ENCODE assay signal across 10 cellular contexts in the genomic region with DNA sequence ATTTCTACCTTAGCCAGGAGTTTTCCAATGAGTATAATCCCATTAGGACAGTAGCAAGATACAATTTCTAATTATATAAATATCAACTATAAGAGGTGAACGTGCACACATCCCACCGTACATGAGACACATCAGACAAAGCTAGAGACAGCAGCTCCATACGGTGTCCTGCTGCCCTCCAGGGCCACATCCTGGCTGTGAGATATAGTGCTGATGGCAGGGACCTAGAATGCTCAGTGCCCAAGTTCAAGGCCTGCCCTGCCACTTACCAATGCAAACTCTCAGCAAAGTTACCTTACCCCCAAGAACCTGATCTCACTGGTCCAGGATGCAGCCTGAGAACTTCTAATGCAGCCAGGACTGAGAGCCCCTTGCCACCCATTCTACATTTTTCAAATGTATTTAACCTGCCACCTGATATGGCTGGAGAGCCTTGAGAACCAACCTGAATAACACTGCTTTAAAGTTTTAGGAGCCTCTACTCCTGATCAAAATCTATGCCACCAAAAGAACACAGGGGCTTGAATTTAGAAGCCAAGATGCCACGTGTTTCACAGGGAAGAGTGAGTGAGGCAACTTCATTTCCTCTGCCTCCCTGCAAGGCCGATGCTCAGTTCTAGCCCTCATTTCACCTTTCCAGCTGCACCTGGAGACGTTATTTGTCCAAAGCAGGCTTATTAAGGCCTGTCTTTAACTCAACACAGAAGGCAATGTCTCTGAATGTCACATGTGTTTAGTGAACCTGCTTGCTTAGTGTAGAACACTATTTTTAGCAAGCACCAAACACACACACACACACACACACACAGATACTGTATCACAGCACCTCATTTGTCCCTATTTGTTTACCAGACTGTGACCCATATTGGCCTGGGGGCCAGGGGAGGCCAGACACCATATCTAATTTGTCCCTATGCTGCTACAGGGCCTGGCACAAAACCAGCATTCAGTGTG. TPM values are rescaled to one million over a fixed set of nuclear protein-coding genes. Genes with fewer than 3 reads are reported as not detected.
A peak's percentile ranks its signal among the peaks of the same experiment; 100 is the strongest.
DNase-seq lines count a peak whose midpoint lies in the region; ATAC-seq lines count a peak whose summit lies in the region.
"Had no signal": no experiment of that assay in that cellular context is flagged by ENCODE, and none has a peak within 500 bp of the region (broad histone marks: within the 10 kb centered on the region; RNA-seq: fewer than 3 reads in every experiment).

No MANE protein-coding gene starts in this region.

- H3K27ac ChIP-seq in naive thymus-derived CD4-positive, alpha-beta T cell (ENCODE audit: low read depth, low read length) = peak overlapping the region; percentile 26
- H3K27ac ChIP-seq: esophagus squamous epithelium had no signal

- H3K4me3 ChIP-seq in naive thymus-derived CD4-positive, alpha-beta T cell (ENCODE audit: low read length) = no peak overlapping the region
- H3K4me3 ChIP-seq: esophagus squamous epithelium had no signal

- H3K36me3 Mint-ChIP-seq in T-helper 17 cell (ENCODE audit: low read depth) = peaks cover 5% of the 10 kb centered on the region
- peaks cover 4 to 51% (median 18%) of the 10 kb centered on the region in 5 donors for H3K36me3 Mint-ChIP-seq in naive thymus-derived CD4-positive, alpha-beta T cell

- peaks cover 0 to 19% (median 0%) of the 10 kb centered on the region in 3 experiments for H3K36me3 ChIP-seq in naive thymus-derived CD4-positive, alpha-beta T cell (ENCODE audit: control insufficient read depth in 2 of 3, insufficient read depth in 3 of 3, low read length in 3 of 3)
- H3K36me3 ChIP-seq: esophagus squamous epithelium had no signal

- peaks cover 81 to 93% of the 10 kb centered on the region in 2 donors for H3K4me1 ChIP-seq in naive thymus-derived CD4-positive, alpha-beta T cell (ENCODE audit: control insufficient read depth in 2 of 2, insufficient read depth in 2 of 2, low read length in 2 of 2)

- peaks cover 0 to 7% (median 0%) of the 10 kb centered on the region in 11 donors for H3K9me3 Mint-ChIP-seq in naive thymus-derived CD4-positive, alpha-beta T cell

- peak overlapping the region; percentile 57 for H3K4me3 Mint-ChIP-seq in T-helper 17 cell
- peak overlapping the region in 9 of 10 donors; percentile 21 to 60 (median 47) for H3K4me3 Mint-ChIP-seq in naive thymus-derived CD4-positive, alpha-beta T cell
- H3K4me3 Mint-ChIP-seq: nephron had no signal

- H3K27me3 Mint-ChIP-seq in T-helper 17 cell = no peaks in the 10 kb centered on the region
- no peaks in the 10 kb centered on the region for H3K27me3 Mint-ChIP-seq in naive thymus-derived CD4-positive, alpha-beta T cell

- DNase-seq in DMS79 treated with DMSO at 0.1 percent for 48 hours (lab: John Stamatoyannopoulos, UW) = peak; percentile 84
- DNase-seq in NCI-H1105 treated with DMSO at 0.1 percent for 48 hours (lab: John Stamatoyannopoulos, UW) = peak; percentile 99
- no peak for DNase-seq in T-helper 17 cell
- DNase-seq in naive thymus-derived CD4-positive, alpha-beta T cell = no peak
- no peak for DNase-seq in SIG-M5 (lab: John Stamatoyannopoulos, UW)
- no peak for DNase-seq in NOMO-1 treated with dmso at 0.1 percent for 144 hours (lab: John Stamatoyannopoulos, UW; ENCODE audit: unreplicated experiment)
- DNase-seq in DMS53 treated with DMSO at 0.1 percent for 48 hours (lab: John Stamatoyannopoulos, UW; ENCODE audit: unreplicated experiment) = no peak
- DNase-seq: activated CD4-positive, alpha-beta T cell treated with anti-CD3 and anti-CD28 coated beads for 1 hour; esophagus squamous epithelium had no signal

- no peak for ATAC-seq in T-helper 17 cell
- ATAC-seq in naive thymus-derived CD4-positive, alpha-beta T cell = no peak

- peaks cover 69% of the 10 kb centered on the region for H3K4me1 Mint-ChIP-seq in T-helper 17 cell
- H3K4me1 Mint-ChIP-seq in naive thymus-derived CD4-positive, alpha-beta T cell = peaks cover 66 to 96% (median 95%) of the 10 kb centered on the region in 7 donors

- H3K9me3 ChIP-seq in T-helper 17 cell (ENCODE audit: control insufficient read depth, low read length, poor library complexity, severe bottlenecking) = no peaks in the 10 kb centered on the region
- no peaks in the 10 kb centered on the region for H3K9me3 ChIP-seq in naive thymus-derived CD4-positive, alpha-beta T cell (ENCODE audit: control insufficient read depth in 2 of 3, low read length in 3 of 3)
- H3K9me3 ChIP-seq: esophagus squamous epithelium had no signal

- no peaks in the 10 kb centered on the region for H3K27me3 ChIP-seq in naive thymus-derived CD4-positive, alpha-beta T cell (ENCODE audit: control insufficient read depth in 2 of 2, insufficient read depth in 2 of 2, low read length in 2 of 2)
- H3K27me3 ChIP-seq: esophagus squamous epithelium had no signal

- CTCF ChIA-PET in naive thymus-derived CD4-positive, alpha-beta T cell (lab: Charles Lee) = no interaction called here

- H3K27ac Mint-ChIP-seq in T-helper 17 cell = peak overlapping the region; percentile 89
- H3K27ac Mint-ChIP-seq in naive thymus-derived CD4-positive, alpha-beta T cell = peak overlapping the region; percentile 30 to 85 (median 67)
- H3K27ac Mint-ChIP-seq: nephron had no signal

- intact Hi-C loops in naive thymus-derived CD4-positive, alpha-beta T cell (cut with micrococcal nuclease) = no loop called here

- POLR2A ChIA-PET in naive thymus-derived CD4-positive, alpha-beta T cell (lab: Charles Lee) = interaction anchor here (0.6 to 1.0 kb wide), 3 partner anchors 7 to 22 kb away, joined by 3 to 4 read pairs (median 4); no protein-coding TSS in a partner anchor

RNA-seq across cellular contexts. Expression of a gene that starts 6.1 kb away (rescaled TPM):
- total RNA-seq in T-helper 17 cell = 10 to 100 TPM; 51.0 to 58.7 TPM
- total RNA-seq in naive thymus-derived CD4-positive, alpha-beta T cell = 10 to 100 TPM; 39.8 to 66.8 (median 44.8) TPM
- 10 to 100 TPM; 16.6 to 30.1 TPM for polyA plus RNA-seq in naive thymus-derived CD4-positive, alpha-beta T cell

Comparison
In these comparisons a context has a peak if more than half of its experiments do, and no peak if none do; other contexts are left out.
1. DNase-seq: peak in DMS79 treated with DMSO at 0.1 percent for 48 hours (single experiment) and NCI-H1105 treated with DMSO at 0.1 percent for 48 hours (single experiment); none in T-helper 17 cell (0 of 3), naive thymus-derived CD4-positive, alpha-beta T cell (0 of 9), SIG-M5 (single experiment), NOMO-1 treated with dmso at 0.1 percent for 144 hours (single experiment) and DMS53 treated with DMSO at 0.1 percent for 48 hours (single experiment).